Comparison of ENCODE assay signal across 8 cellular contexts in the genomic region with DNA sequence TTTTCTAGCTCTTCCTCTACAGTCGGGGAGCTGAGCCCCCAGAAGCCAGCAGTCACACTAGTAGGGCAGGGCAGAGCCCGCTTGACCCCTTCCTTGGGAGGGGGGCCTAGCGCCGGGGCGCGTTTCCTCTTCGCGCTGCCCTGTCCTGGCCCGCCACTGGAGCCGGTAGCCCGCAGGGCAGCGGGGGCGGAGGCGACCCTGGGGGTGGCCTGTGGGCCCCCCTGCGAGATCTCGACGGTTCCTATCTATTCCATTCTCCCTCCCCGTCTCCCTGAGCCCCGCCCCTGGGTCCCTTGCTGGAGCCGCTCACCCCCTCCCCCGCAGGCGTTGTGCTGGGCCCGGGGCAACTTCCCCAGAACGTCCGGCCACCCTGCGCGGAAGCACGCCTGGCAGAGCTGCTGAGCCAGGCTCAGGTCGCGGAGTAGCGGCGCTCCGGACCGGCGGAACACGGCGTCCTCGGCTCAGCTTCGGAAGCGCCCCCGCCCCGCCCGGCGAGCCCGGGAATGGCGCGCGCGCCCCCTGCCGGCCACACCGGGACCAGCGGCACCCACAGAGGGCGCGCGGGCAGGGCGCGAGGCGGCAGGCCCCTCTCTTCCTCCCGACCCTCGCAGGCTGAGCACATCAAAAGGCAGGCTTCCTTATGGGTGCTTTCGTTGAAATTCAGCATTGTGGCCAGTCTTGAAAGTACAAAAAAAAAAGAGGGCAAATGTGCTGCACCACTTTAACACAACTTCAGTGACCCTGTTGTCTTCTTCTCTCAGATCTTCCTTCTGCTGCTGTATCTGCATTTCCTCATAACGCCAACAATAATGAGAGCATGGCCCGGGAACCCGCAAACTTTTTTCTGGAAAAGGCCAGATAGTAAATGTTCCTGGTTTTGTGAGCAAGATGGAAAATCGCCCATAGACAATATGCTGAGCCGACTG.
A peak's percentile ranks its signal among the peaks of the same experiment; 100 is the strongest.
DNase-seq lines count a peak whose midpoint lies in the region; ATAC-seq lines count a peak whose summit lies in the region.

No MANE protein-coding gene starts in this region.

- peaks cover 4% of the 10 kb centered on the region for H3K9me3 Mint-ChIP-seq in activated T-cell treated with anti-CD3 and anti-CD28 coated beads, Interleukin-2, amount 50 U/mL, for 4 hours
- peaks cover 0 to 13% (median 0%) of the 10 kb centered on the region in 11 donors for H3K9me3 Mint-ChIP-seq in naive thymus-derived CD4-positive, alpha-beta T cell

- H3K4me1 ChIP-seq in naive thymus-derived CD4-positive, alpha-beta T cell (ENCODE audit: control insufficient read depth in 2 of 2, insufficient read depth in 2 of 2, low read length in 2 of 2): no peaks in the 10 kb centered on the region
- peaks cover 17% of the 10 kb centered on the region for H3K4me1 ChIP-seq in stomach smooth muscle (ENCODE audit: control insufficient read depth, insufficient read depth, low read length)

- DNase-seq in AG20443 (ENCODE audit: low spot score) (peak; percentile 95), NCI-H510A treated with DMSO at 0.1 percent for 48 hours (lab: John Stamatoyannopoulos, UW) (peak; percentile 43), fibroblast of peridontal ligament (ENCODE audit: extremely low read depth) (peak; percentile 42)
- DNase-seq in activated T-cell treated with anti-CD3 and anti-CD28 coated beads, Interleukin-2, amount 50 U/mL, for 4 hours: peak; percentile 25
- DNase-seq in naive thymus-derived CD4-positive, alpha-beta T cell: peak in 7 of 9 donors; percentile 17 to 75 (median 39)

- POLR2A ChIA-PET in naive thymus-derived CD4-positive, alpha-beta T cell (lab: Charles Lee): no interaction called here

- ATAC-seq in GM18867 (IDR thresholded peaks at IDR 0.05; ENCODE audit: unreplicated experiment) (peak; percentile 88), HG03066 (IDR thresholded peaks at IDR 0.05; ENCODE audit: low read depth, unreplicated experiment) (peak; percentile 70)
- peak; percentile 76 to 77 for ATAC-seq in activated T-cell treated with anti-CD3 and anti-CD28 coated beads, Interleukin-2, amount 50 U/mL, for 4 hours
- peak; percentile 84 for ATAC-seq in naive thymus-derived CD4-positive, alpha-beta T cell

- no peaks in the 10 kb centered on the region for H3K36me3 Mint-ChIP-seq in activated T-cell treated with anti-CD3 and anti-CD28 coated beads, Interleukin-2, amount 50 U/mL, for 4 hours (ENCODE audit: insufficient read depth)
- no peaks in the 10 kb centered on the region for H3K36me3 Mint-ChIP-seq in naive thymus-derived CD4-positive, alpha-beta T cell

- H3K27me3 ChIP-seq in naive thymus-derived CD4-positive, alpha-beta T cell (ENCODE audit: control insufficient read depth in 2 of 2, insufficient read depth in 2 of 2, low read length in 2 of 2): peaks cover 0 to 2% of the 10 kb centered on the region in 2 donors
- H3K27me3 ChIP-seq in stomach smooth muscle (ENCODE audit: control insufficient read depth in 1 of 2, insufficient read depth in 2 of 2, low read length in 2 of 2): no peaks in the 10 kb centered on the region

- no peak overlapping the region for H3K27ac Mint-ChIP-seq in naive thymus-derived CD4-positive, alpha-beta T cell

- CTCF ChIA-PET in naive thymus-derived CD4-positive, alpha-beta T cell (lab: Charles Lee): interaction anchor here (0.5 to 1.0 kb wide), 2 partner anchors 21 to 80 kb away, joined by 3 read pairs; no protein-coding TSS in a partner anchor

- H3K9me3 ChIP-seq in naive thymus-derived CD4-positive, alpha-beta T cell (ENCODE audit: control insufficient read depth in 2 of 3, low read length in 3 of 3): no peaks in the 10 kb centered on the region
- no peaks in the 10 kb centered on the region for H3K9me3 ChIP-seq in stomach smooth muscle (ENCODE audit: control insufficient read depth in 2 of 2, low read length in 2 of 2)

- H3K9ac ChIP-seq in stomach smooth muscle (ENCODE audit: low read length in 2 of 2): peak overlapping the region; percentile 74 to 76

- no peak overlapping the region for H3K27ac ChIP-seq in naive thymus-derived CD4-positive, alpha-beta T cell (ENCODE audit: low read depth, low read length)
- H3K27ac ChIP-seq in stomach smooth muscle (ENCODE audit: low read length): peak overlapping the region; percentile 67

- H3K4me1 Mint-ChIP-seq in activated T-cell treated with anti-CD3 and anti-CD28 coated beads, Interleukin-2, amount 50 U/mL, for 4 hours (ENCODE audit: low read depth): peaks cover 6% of the 10 kb centered on the region
- H3K4me1 Mint-ChIP-seq in naive thymus-derived CD4-positive, alpha-beta T cell: peaks cover 0 to 28% (median 20%) of the 10 kb centered on the region in 7 donors

- H3K36me3 ChIP-seq in naive thymus-derived CD4-positive, alpha-beta T cell (ENCODE audit: control insufficient read depth in 2 of 3, insufficient read depth in 3 of 3, low read length in 3 of 3): no peaks in the 10 kb centered on the region
- no peaks in the 10 kb centered on the region for H3K36me3 ChIP-seq in stomach smooth muscle (ENCODE audit: control insufficient read depth in 2 of 2, insufficient read depth in 2 of 2, low read length in 2 of 2)

- intact Hi-C loops in naive thymus-derived CD4-positive, alpha-beta T cell (cut with micrococcal nuclease): loop anchor here (1.0 to 2.0 kb wide), 2 partner anchors 1338 to 1363 kb away; no protein-coding TSS in a partner anchor

- H3K4me3 ChIP-seq in naive thymus-derived CD4-positive, alpha-beta T cell (ENCODE audit: low read length): no peak overlapping the region
- H3K4me3 ChIP-seq in stomach smooth muscle (ENCODE audit: low read length in 2 of 2): peak overlapping the region; percentile 74 to 75

- H3K27me3 Mint-ChIP-seq in activated T-cell treated with anti-CD3 and anti-CD28 coated beads, Interleukin-2, amount 50 U/mL, for 4 hours (ENCODE audit: low read depth): peaks cover 21% of the 10 kb centered on the region
- H3K27me3 Mint-ChIP-seq in naive thymus-derived CD4-positive, alpha-beta T cell: peaks cover 17 to 43% (median 28%) of the 10 kb centered on the region in 5 donors

- H3K4me3 Mint-ChIP-seq in activated T-cell treated with anti-CD3 and anti-CD28 coated beads, Interleukin-2, amount 50 U/mL, for 4 hours: peak overlapping the region; percentile 54
- H3K4me3 Mint-ChIP-seq in naive thymus-derived CD4-positive, alpha-beta T cell: peak overlapping the region; percentile 42 to 81 (median 72)

Comparison
In these comparisons a context has a peak if more than half of its experiments do, and no peak if none do; other contexts are left out.
1. DNase-seq: peak in every context shown above with its lines; median percentile 95 in AG20443; 43 in NCI-H510A treated with DMSO at 0.1 percent for 48 hours; 42 in fibroblast of peridontal ligament; 39 in naive thymus-derived CD4-positive, alpha-beta T cell; 25 in activated T-cell treated with anti-CD3 and anti-CD28 coated beads, Interleukin-2, amount 50 U/mL, for 4 hours.